Comparison of ENCODE assay signal across 16 cellular contexts in the genomic region with DNA sequence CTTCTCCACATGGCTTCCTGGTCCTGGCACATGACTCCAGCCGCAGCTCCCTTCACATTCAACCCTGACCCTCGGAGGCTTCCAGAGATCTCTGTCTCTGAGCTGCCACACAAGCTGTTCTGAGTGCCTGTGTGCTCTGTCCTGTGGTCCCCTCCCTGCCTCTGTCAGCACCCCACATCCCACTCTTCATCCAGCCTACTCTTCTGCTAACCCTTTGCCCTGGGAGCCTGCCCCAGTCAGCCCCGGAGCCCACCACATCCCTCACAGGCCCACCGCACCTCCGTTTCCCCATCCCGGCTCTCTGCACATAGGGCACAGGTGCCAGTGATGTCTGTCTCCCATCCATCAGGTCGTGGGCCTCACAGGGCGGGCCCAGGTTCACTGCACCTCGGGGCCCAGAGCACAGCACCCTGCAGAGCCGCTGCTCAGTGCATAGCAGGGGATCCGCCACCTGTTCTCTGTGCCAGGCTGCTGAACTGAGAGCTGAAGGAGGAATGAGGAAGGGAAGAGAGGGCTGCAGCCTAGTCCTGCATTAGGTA.
DNase-seq lines count a peak whose midpoint lies in the region; ATAC-seq, FAIRE-seq and TF ChIP-seq lines count a peak whose summit lies in the region.
"Had no signal": no experiment of that assay in that cellular context is flagged by ENCODE, and none has a peak within 500 bp of the region (broad histone marks: within the 10 kb centered on the region; RNA-seq: fewer than 3 reads in every experiment).

No MANE protein-coding gene starts in this region.

- H3K27ac Mint-ChIP-seq in nephron, result peak overlapping the region in 2 of 3 experiments; percentile 24 to 71
- H3K27ac Mint-ChIP-seq in Caco-2 (ENCODE audit: unreplicated experiment), result no peak overlapping the region
- H3K27ac Mint-ChIP-seq: B cell; CD4-positive, alpha-beta T cell had no signal

- intact Hi-C loops in HepG2 (cut with micrococcal nuclease; ENCODE audit: unreplicated experiment) (no loop called here), right lobe of liver (cut with DNase I) (no loop called here), Caco-2 (cut with micrococcal nuclease; ENCODE audit: unreplicated experiment) (no loop called here)

- POLR2A ChIA-PET in HepG2 (lab: Yijun Ruan, JAX), result no interaction called here
- POLR2A ChIA-PET in Caco-2 (lab: Charles Lee), result no interaction called here

- no peaks in the 10 kb centered on the region for H3K36me3 Mint-ChIP-seq in nephron (ENCODE audit: low read depth)
- peaks cover 6% of the 10 kb centered on the region for H3K36me3 Mint-ChIP-seq in Caco-2 (ENCODE audit: insufficient read depth, unreplicated experiment)

- no peak for DNase-seq in HepG2 (ENCODE audit: low spot score)
- no peak for DNase-seq in right lobe of liver
- DNase-seq in NCI-H69 (lab: John Stamatoyannopoulos, UW), result peak; percentile 15
- DNase-seq in HT-29 (ENCODE audit: low spot score), result no peak
- DNase-seq in activated CD4-positive, alpha-beta T cell treated with anti-CD3 and anti-CD28 coated beads, Interleukin-2, amount 50 U/mL, for 48 hours, result no peak
- DNase-seq in Caco-2, result no peak
- DNase-seq: C1 segment of cervical spinal cord; CD4-positive, alpha-beta T cell; DMS79; GM23248; H7 had no signal

- in situ Hi-C loops in HepG2 (cut with HindIII; ENCODE audit: extremely low pct_ligation_motif_present, low pct_unique_long_range_greater_than_20kb), result no loop called here

- H3K9me3 Mint-ChIP-seq in nephron (peaks cover 1% of the 10 kb centered on the region), Caco-2 (ENCODE audit: unreplicated experiment) (no peaks in the 10 kb centered on the region)
- H3K9me3 Mint-ChIP-seq: CD4-positive, alpha-beta T cell had no signal

- BruUV-seq in HepG2 (replicated peaks; lab: Mats Ljungman, UMichigan) (no TSS peak), Caco-2 (replicated peaks; lab: Mats Ljungman, UMichigan) (no TSS peak)

- no peak for TF ChIP-seq CTCF in HepG2 (CRISPR knock-in tag; IDR thresholded peaks at IDR 0.05)
- TF ChIP-seq CTCF in right lobe of liver (IDR thresholded peaks at IDR 0.05), result no peak
- no peak for TF ChIP-seq CTCF in nephron (IDR thresholded peaks at IDR 0.05; ENCODE audit: unreplicated experiment in 3 of 3)
- TF ChIP-seq CTCF in Caco-2 (IDR thresholded peaks at IDR 0.05; ENCODE audit: insufficient read depth in 1 of 2, low read depth in 1 of 2, low read length in 1 of 2, severe bottlenecking in 1 of 2, unreplicated experiment in 1 of 2), result no peak

- no peak for TF ChIP-seq POLR2A in HepG2 (IDR thresholded peaks at IDR 0.05; ENCODE audit: insufficient read depth in 1 of 2, low read depth in 2 of 2, low read length in 2 of 2)
- no peak for TF ChIP-seq POLR2A in right lobe of liver (IDR thresholded peaks at IDR 0.05)

- H3K4me2 ChIP-seq in HepG2 (ENCODE audit: low read depth, low read length), result no peak overlapping the region

- no peaks in the 10 kb centered on the region for H4K20me1 ChIP-seq in HepG2 (ENCODE audit: insufficient read depth, low read length)

- H3K9ac ChIP-seq in HepG2 (ENCODE audit: insufficient read depth, low read depth, low read length), result no peak overlapping the region
- H3K9ac ChIP-seq: GM23248 had no signal

- no peak for FAIRE-seq in HepG2 (lab: Jason Lieb, UNC)
- FAIRE-seq: A204.1, GM12878, GM18507 had no signal

- CTCF ChIA-PET in HepG2 (lab: Yijun Ruan, JAX; ENCODE audit: low intra/inter-chr PET ratio, low total read pairs), result no interaction called here
- CTCF ChIA-PET in Caco-2 (lab: Charles Lee), result no interaction called here

- H3K27me3 ChIP-seq in HepG2 (ENCODE audit: control insufficient read depth in 1 of 2, insufficient read depth in 2 of 2, low read length in 2 of 2), result peaks cover 0 to 14% of the 10 kb centered on the region in 2 experiments; a peak in 3 of 5 replicates
- H3K27me3 ChIP-seq in right lobe of liver, result no peaks in the 10 kb centered on the region
- no peaks in the 10 kb centered on the region for H3K27me3 ChIP-seq in Caco-2 (replicated peaks; ENCODE audit: control insufficient read depth, insufficient read depth, low read length)

- TF ChIP-seq EP300 in HepG2 (IDR thresholded peaks at IDR 0.05; ENCODE audit: low read depth in 2 of 2, low read length in 2 of 2) (no peak), HepG2 (CRISPR knock-in tag; IDR thresholded peaks at IDR 0.05; ENCODE audit: borderline replicate concordance) (no peak)

- ATAC-seq in HepG2, result no peak
- no peak for ATAC-seq in right lobe of liver
- ATAC-seq: GM12878 had no signal

- WGBS in HepG2 (ENCODE audit: low lambda C conversion rate), result 61% methylated on average over 11 of the region's 11 CpGs
- 67% methylated on average over 3 of the region's 11 CpGs for WGBS in right lobe of liver (ENCODE audit: insufficient coverage, low coverage, low lambda C conversion rate, missing lambda C conversion rate)

- H3K4me1 Mint-ChIP-seq in nephron (peaks cover 60% of the 10 kb centered on the region), Caco-2 (ENCODE audit: low read depth, unreplicated experiment) (peaks cover 33% of the 10 kb centered on the region)

- H2AFZ ChIP-seq in HepG2 (ENCODE audit: low read length), result no peak overlapping the region
- H2AFZ ChIP-seq: GM23248 had no signal

- H3K27me3 Mint-ChIP-seq in nephron (ENCODE audit: low read depth) (peaks cover 10% of the 10 kb centered on the region), Caco-2 (ENCODE audit: insufficient read depth, unreplicated experiment) (no peaks in the 10 kb centered on the region)

- H3K9me3 ChIP-seq in HepG2 (ENCODE audit: low read length), result no peaks in the 10 kb centered on the region
- no peaks in the 10 kb centered on the region for H3K9me3 ChIP-seq in right lobe of liver
- H3K9me3 ChIP-seq in Caco-2, result no peaks in the 10 kb centered on the region

- H3K4me3 ChIP-seq in HepG2 (replicated peaks in 1 of 3; ENCODE audit: insufficient read depth in 1 of 3, low read depth in 2 of 3, low read length in 3 of 3) (no peak overlapping the region), right lobe of liver (no peak overlapping the region), Caco-2 (ENCODE audit: low read depth, low read length) (no peak overlapping the region)
- H3K4me3 ChIP-seq: GM12878, GM23248 had no signal

- H3K4me1 ChIP-seq in HepG2 (ENCODE audit: insufficient read depth, low read length), result peaks cover 24% of the 10 kb centered on the region
- H3K4me1 ChIP-seq in right lobe of liver, result no peaks in the 10 kb centered on the region
- H3K4me1 ChIP-seq in Caco-2, result peaks cover 29% of the 10 kb centered on the region

- H3K4me3 Mint-ChIP-seq in nephron (no peak overlapping the region), Caco-2 (ENCODE audit: unreplicated experiment) (no peak overlapping the region)
- H3K4me3 Mint-ChIP-seq: B cell; CD4-positive, alpha-beta T cell had no signal

- H3K27ac ChIP-seq in HepG2 (ENCODE audit: extremely low read length, insufficient read depth, low read length) (no peak overlapping the region), right lobe of liver (no peak overlapping the region)
- H3K27ac ChIP-seq: GM23248 had no signal

- no peak for TF ChIP-seq RAD21 in HepG2 (CRISPR knock-in tag; IDR thresholded peaks at IDR 0.05)

- H3K79me2 ChIP-seq in HepG2 (ENCODE audit: insufficient read depth, low read length), result no peaks in the 10 kb centered on the region

- H3K36me3 ChIP-seq in HepG2 (replicated peaks in 1 of 2; ENCODE audit: control insufficient read depth in 1 of 2, insufficient read depth in 2 of 2, low read length in 2 of 2) (no peaks in the 10 kb centered on the region), right lobe of liver (no peaks in the 10 kb centered on the region), Caco-2 (ENCODE audit: control insufficient read depth, insufficient read depth, low read length) (no peaks in the 10 kb centered on the region)

TF ChIP-seq in HepG2, 621 proteins besides CTCF, POLR2A, EP300 and RAD21:
- peak; percentile 79; the same call in 1 of the 2 replicates for TF ChIP-seq MNT (IDR thresholded peaks at IDR 0.05)
- TF ChIP-seq, protein P1, sequence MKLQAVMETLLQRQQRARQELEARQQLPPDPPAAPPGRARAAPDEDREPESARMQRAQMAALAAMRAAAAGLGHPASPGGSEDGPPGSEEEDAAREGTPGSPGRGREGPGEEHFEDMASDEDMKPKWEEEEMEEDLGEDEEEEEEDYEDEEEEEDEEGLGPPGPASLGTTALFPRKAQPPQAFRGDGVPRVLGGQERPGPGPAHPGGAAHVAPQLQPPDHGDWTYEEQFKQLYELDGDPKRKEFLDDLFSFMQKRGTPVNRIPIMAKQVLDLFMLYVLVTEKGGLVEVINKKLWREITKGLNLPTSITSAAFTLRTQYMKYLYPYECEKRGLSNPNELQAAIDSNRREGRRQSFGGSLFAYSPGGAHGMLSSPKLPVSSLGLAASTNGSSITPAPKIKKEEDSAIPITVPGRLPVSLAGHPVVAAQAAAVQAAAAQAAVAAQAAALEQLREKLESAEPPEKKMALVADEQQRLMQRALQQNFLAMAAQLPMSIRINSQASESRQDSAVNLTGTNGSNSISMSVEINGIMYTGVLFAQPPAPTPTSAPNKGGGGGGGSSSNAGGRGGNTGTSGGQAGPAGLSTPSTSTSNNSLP (IDR thresholded peaks at IDR 0.05; ENCODE audit: low read depth, low read length), result no peak
TF ChIP-seq in HepG2: peak in this region for 1.
